10 cellular contexts compared by ENCODE assay signal in the genomic region with DNA sequence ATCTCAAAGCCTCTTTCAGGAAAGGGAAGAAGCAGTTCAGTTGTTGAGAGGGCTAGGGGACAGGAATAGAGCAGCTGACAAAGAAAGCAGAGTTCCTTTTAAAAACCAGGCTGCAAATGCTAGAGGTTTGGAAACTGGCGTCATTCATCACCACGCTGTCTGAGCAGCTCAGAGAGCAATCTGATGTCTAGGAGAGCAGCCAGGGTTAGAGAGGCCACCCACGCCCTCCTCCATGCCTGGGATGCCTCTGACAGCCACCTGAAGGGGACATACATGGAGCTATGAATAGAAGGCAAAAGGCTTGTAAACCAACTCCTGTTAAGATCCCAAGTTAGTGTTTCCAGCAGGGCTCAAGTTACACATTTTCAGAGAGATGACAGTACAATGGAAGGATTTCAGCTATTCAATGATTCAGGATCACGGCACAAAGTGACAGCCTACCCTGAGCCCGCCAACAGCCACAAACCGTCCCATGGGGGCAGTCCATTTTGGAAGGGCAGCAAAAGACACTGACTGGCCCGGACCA. TPM values are rescaled to one million over a fixed set of nuclear protein-coding genes. Genes with fewer than 3 reads are reported as not detected.
DNase-seq lines count a peak whose midpoint lies in the region; ATAC-seq and TF ChIP-seq lines count a peak whose summit lies in the region.
"Had no signal": no experiment of that assay in that cellular context is flagged by ENCODE, and none has a peak within 500 bp of the region (broad histone marks: within the 10 kb centered on the region; RNA-seq: fewer than 3 reads in every experiment).

No MANE protein-coding gene starts in this region.

- H3K27ac Mint-ChIP-seq in endodermal cell, result peak overlapping the region; percentile 9
- peak overlapping the region; percentile 43 for H3K27ac Mint-ChIP-seq in neural progenitor cell
- H3K27ac Mint-ChIP-seq: memory B cell had no signal

- H3K36me3 Mint-ChIP-seq in endodermal cell (ENCODE audit: low read depth) (peaks cover 35% of the 10 kb centered on the region), neural progenitor cell (peaks cover 3% of the 10 kb centered on the region)

- H3K9ac ChIP-seq in endodermal cell (ENCODE audit: extremely low read depth, low read length, poor library complexity, severe bottlenecking), result no peak overlapping the region
- no peak overlapping the region for H3K9ac ChIP-seq in neural progenitor cell

- H3K27me3 Mint-ChIP-seq in endodermal cell (ENCODE audit: insufficient read depth), result no peaks in the 10 kb centered on the region
- H3K27me3 Mint-ChIP-seq in neural progenitor cell (ENCODE audit: insufficient read depth, low read depth), result peaks cover 4% of the 10 kb centered on the region
- H3K27me3 Mint-ChIP-seq: memory B cell had no signal

- WGBS in endodermal cell (ENCODE audit: insufficient coverage in 1 of 2, insufficient read length in 1 of 2), 2 experiments, result 83 to 90% methylated on average over 6 to 7 of the region's 7 CpGs

- H3K4me2 ChIP-seq in neural progenitor cell, result peak overlapping the region; percentile 30

- H3K9me3 ChIP-seq in endodermal cell (ENCODE audit: control insufficient read depth, low read length), result no peaks in the 10 kb centered on the region
- H3K9me3 ChIP-seq in neural progenitor cell (ENCODE audit: low read depth), result no peaks in the 10 kb centered on the region

- H3K36me3 ChIP-seq in endodermal cell (ENCODE audit: control insufficient read depth, insufficient read depth, low read length) (peaks cover 35% of the 10 kb centered on the region), neural progenitor cell (no peaks in the 10 kb centered on the region)

- DNase-seq in AG10803 (ENCODE audit: low read depth) (peak; percentile 88), NCI-H2107 (lab: John Stamatoyannopoulos, UW) (peak; percentile 26), endodermal cell (no peak), neural progenitor cell (ENCODE audit: low spot score) (peak; percentile 48), H4 (ENCODE audit: low spot score) (no peak), GM13977 (ENCODE audit: low spot score) (no peak)
- no peak for DNase-seq in NK-92 treated with Interleukin-12 subunit alpha and Interleukin-12 subunit beta, amount 100 ng/mL, for 24 hours (lab: John Stamatoyannopoulos, UW)
- DNase-seq: Calu3 had no signal

- H3K4me3 ChIP-seq in AG10803 (ENCODE audit: low read length) (no peak overlapping the region), endodermal cell (ENCODE audit: low read length) (no peak overlapping the region), neural progenitor cell (no peak overlapping the region)

- H3K4me3 Mint-ChIP-seq in endodermal cell (no peak overlapping the region), neural progenitor cell (peak overlapping the region; percentile 25)
- H3K4me3 Mint-ChIP-seq: memory B cell had no signal

- H3K27me3 ChIP-seq in endodermal cell (ENCODE audit: control insufficient read depth, insufficient read depth, low read length, poor library complexity, severe bottlenecking) (no peaks in the 10 kb centered on the region), neural progenitor cell (no peaks in the 10 kb centered on the region)

- H3K4me1 ChIP-seq in endodermal cell (ENCODE audit: control insufficient read depth, insufficient read depth, low read length) (peaks cover 4% of the 10 kb centered on the region), neural progenitor cell (peaks cover 11% of the 10 kb centered on the region)

- H2AFZ ChIP-seq in neural progenitor cell (replicated peaks), result no peak overlapping the region

- peaks cover 7% of the 10 kb centered on the region for H3F3A ChIP-seq in neural progenitor cell (ENCODE audit: low read depth)

- no peak for ATAC-seq in HG03175 (IDR thresholded peaks at IDR 0.05; ENCODE audit: unreplicated experiment)

- H3K79me2 ChIP-seq in neural progenitor cell (ENCODE audit: low read depth), result peaks cover 70% of the 10 kb centered on the region

- TF ChIP-seq CTCF in AG10803 (conservative IDR thresholded peaks at IDR 0.05; ENCODE audit: low read length) (no peak), endodermal cell (conservative IDR thresholded peaks at IDR 0.05) (no peak), neural progenitor cell (IDR thresholded peaks at IDR 0.05) (no peak), GM13977 (IDR thresholded peaks at IDR 0.05; ENCODE audit: extremely low read depth, insufficient read depth, missing control alignments) (no peak)

- H3K9me3 Mint-ChIP-seq in endodermal cell (no peaks in the 10 kb centered on the region), neural progenitor cell (no peaks in the 10 kb centered on the region)
- H3K9me3 Mint-ChIP-seq: memory B cell had no signal

- H3K27ac ChIP-seq in endodermal cell (ENCODE audit: low read depth, low read length) (peak overlapping the region; percentile 51), neural progenitor cell (peak overlapping the region; percentile 81)

- H4K20me1 ChIP-seq in neural progenitor cell (ENCODE audit: low read depth), result peaks cover 62% of the 10 kb centered on the region

- in situ Hi-C loops in GM13977 (cut with MboI; ENCODE audit: low pct_unique_long_range_greater_than_20kb, low sequenced_read_pairs, unreplicated experiment), result no loop called here

- H3K4me1 Mint-ChIP-seq in endodermal cell (peaks cover 22% of the 10 kb centered on the region), neural progenitor cell (peaks cover 8% of the 10 kb centered on the region)

RNA-seq across cellular contexts. Expression of gene RAB5C, which starts 12.4 kb away (rescaled TPM):
- total RNA-seq in endodermal cell, result 10 to 100 TPM; 61.0 to 67.8 TPM
- 87.7 TPM for polyA plus RNA-seq in endodermal cell (2013, experiment 1 of 2)
- 84.5 TPM for polyA plus RNA-seq in endodermal cell (2013, experiment 2 of 2)
- 33.5 and 48.9 TPM in 2 replicates for total RNA-seq in neural progenitor cell (ENCODE audit: low replicate concordance)
- total RNA-seq in H4 (2014; rRNA removed; shearing (Covaris generic)), result 67.3 and 79.9 TPM in 2 replicates

RNA-seq across cellular contexts. Expression of gene HSPB9, which starts 19.8 kb away (rescaled TPM):
- total RNA-seq in endodermal cell (under 1 TPM in 1 of 2 donors, not detected in 1; 0.22 TPM), neural progenitor cell (ENCODE audit: low replicate concordance) (0.12 and 0.65 TPM in 2 replicates)
- 0.28 TPM for polyA plus RNA-seq in endodermal cell (2013, experiment 1 of 2)
- polyA plus RNA-seq in endodermal cell (2013, experiment 2 of 2), result not detected
- total RNA-seq in H4 (2014; rRNA removed; shearing (Covaris generic)), result not detected in 2 replicates

RNA-seq across cellular contexts. Expression of gene KAT2A, which starts 21.3 kb away (rescaled TPM):
- total RNA-seq in endodermal cell (10 to 100 TPM; 48.0 to 57.6 TPM), neural progenitor cell (ENCODE audit: low replicate concordance) (18.4 and 34.2 TPM in 2 replicates)
- polyA plus RNA-seq in endodermal cell (2013, experiment 1 of 2), result 45.9 TPM
- polyA plus RNA-seq in endodermal cell (2013, experiment 2 of 2), result 35.1 TPM
- total RNA-seq in H4 (2014; rRNA removed; shearing (Covaris generic)), result 7.5 and 16.7 TPM in 2 replicates

RNA-seq across cellular contexts. Expression of gene DHX58, which starts 29.9 kb away (rescaled TPM):
- total RNA-seq in endodermal cell (under 1 TPM; 0.38 to 0.48 TPM), neural progenitor cell (ENCODE audit: low replicate concordance) (0.12 TPM in 1 of 2 replicates, not detected in the other)
- 0.57 TPM for polyA plus RNA-seq in endodermal cell (2013, experiment 1 of 2)
- polyA plus RNA-seq in endodermal cell (2013, experiment 2 of 2), result 0.58 TPM
- total RNA-seq in H4 (2014; rRNA removed; shearing (Covaris generic)), result 7.5 and 7.7 TPM in 2 replicates

RNA-seq across cellular contexts. Expression of gene KCNH4, which starts 38.5 kb away (rescaled TPM):
- total RNA-seq in endodermal cell, result not detected
- 0.36 TPM for polyA plus RNA-seq in endodermal cell (2013, experiment 1 of 2)
- polyA plus RNA-seq in endodermal cell (2013, experiment 2 of 2), result 0.12 TPM
- not detected in 2 replicates for total RNA-seq in neural progenitor cell (ENCODE audit: low replicate concordance)
- total RNA-seq in H4 (2014; rRNA removed; shearing (Covaris generic)), result 0.06 TPM in 1 of 2 replicates, not detected in the other
- total RNA-seq: Calu3 had no signal

Comparison
In these comparisons a context has a peak if more than half of its experiments do, and no peak if none do; other contexts are left out.
1. DNase-seq: peak in AG10803 (single experiment), NCI-H2107 (single experiment) and neural progenitor cell (single experiment); none in endodermal cell (single experiment), H4 (single experiment), NK-92 treated with Interleukin-12 subunit alpha and Interleukin-12 subunit beta, amount 100 ng/mL, for 24 hours (single experiment) and GM13977 (single experiment).